13 cellular contexts compared by ENCODE assay signal in the genomic region with DNA sequence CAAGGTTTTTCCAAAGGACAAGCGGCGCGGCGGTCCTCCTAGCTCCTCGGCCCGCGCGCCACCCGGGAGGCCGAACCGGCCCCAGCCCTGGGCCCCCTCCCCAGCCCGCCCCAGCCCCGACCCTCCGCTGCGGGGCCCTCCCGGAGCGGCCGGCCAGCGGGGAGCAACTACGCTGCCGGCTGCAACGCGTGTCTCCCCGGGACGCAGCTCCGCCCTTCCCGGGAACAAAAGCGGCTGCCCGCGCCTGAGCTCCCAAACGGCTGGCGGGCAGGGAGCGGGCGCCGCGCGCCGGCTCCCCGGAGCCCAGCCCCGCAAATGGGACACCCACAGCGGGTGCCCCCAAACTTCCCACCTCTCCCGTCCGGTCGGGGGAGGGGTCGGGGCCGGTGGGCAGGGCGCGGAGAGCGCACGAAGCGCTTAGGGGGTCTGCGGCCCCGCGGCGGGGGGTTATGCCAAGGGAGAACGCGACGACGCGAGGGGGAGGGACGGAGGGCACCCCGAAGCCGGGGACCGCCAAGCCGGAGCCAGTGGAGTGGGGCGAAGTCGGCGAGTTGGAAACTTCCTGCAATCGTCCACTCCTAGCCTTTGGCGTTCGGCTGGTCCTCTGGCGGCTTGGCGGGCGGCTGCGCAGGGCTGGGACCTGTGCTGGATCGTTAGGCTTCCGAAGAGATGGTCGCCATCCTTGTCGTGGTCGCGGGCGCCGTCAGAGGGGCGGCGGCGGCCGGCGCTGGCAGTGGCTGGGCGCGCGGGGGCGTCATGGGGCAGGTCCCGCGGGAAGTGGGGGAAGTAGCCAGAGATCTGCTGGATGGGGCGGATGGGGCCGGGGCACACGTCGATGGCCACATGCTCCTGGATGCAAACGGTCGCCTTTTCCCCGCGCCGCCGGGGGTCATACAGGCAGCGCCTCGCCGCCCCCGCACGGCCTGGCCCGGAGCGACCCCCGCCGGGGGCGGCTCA. TPM values are rescaled to one million over a fixed set of nuclear protein-coding genes. Genes with fewer than 3 reads are reported as not detected.
DNase-seq lines count a peak whose midpoint lies in the region; ATAC-seq and TF ChIP-seq lines count a peak whose summit lies in the region.
"Not testable (repeated sequence)": the region's sequence is repeated elsewhere in the genome, so short reads cannot be mapped to it uniquely, and the experiment has no call there.
"Had no signal": no experiment of that assay in that cellular context is flagged by ENCODE, and none has a peak within 500 bp of the region (broad histone marks: within the 10 kb centered on the region; RNA-seq: fewer than 3 reads in every experiment).

No MANE protein-coding gene starts in this region.

- H3K4me3 ChIP-seq in HCT116 (replicated peaks in 1 of 2; ENCODE audit: low read depth in 1 of 2, low read length in 2 of 2); naive thymus-derived CD4-positive, alpha-beta T cell (ENCODE audit: low read length): not testable (repeated sequence)
- H3K4me3 ChIP-seq in spleen: peak overlapping the region in 1 of 8 donors; percentile 45

- H3K27ac Mint-ChIP-seq in T-cell; activated T-cell treated with anti-CD3 and anti-CD28 coated beads, Interleukin-2, amount 50 U/mL, for 72 hours; naive thymus-derived CD4-positive, alpha-beta T cell: not testable (repeated sequence)

- H3K9me3 Mint-ChIP-seq in T-cell; activated T-cell treated with anti-CD3 and anti-CD28 coated beads, Interleukin-2, amount 50 U/mL, for 72 hours; naive thymus-derived CD4-positive, alpha-beta T cell: not testable (repeated sequence)

- H3K27me3 ChIP-seq in HCT116 (ENCODE audit: insufficient read depth, low read length); foreskin keratinocyte; naive thymus-derived CD4-positive, alpha-beta T cell (ENCODE audit: control insufficient read depth in 2 of 2, insufficient read depth in 2 of 2, low read length in 2 of 2); spleen (replicated peaks in 1 of 7): not testable (repeated sequence)

- not testable (repeated sequence) for H3K4me1 Mint-ChIP-seq in T-cell; activated T-cell treated with anti-CD3 and anti-CD28 coated beads, Interleukin-2, amount 50 U/mL, for 72 hours (ENCODE audit: low read depth); naive thymus-derived CD4-positive, alpha-beta T cell

- H3K4me3 Mint-ChIP-seq in T-cell; activated T-cell treated with anti-CD3 and anti-CD28 coated beads, Interleukin-2, amount 50 U/mL, for 72 hours; naive thymus-derived CD4-positive, alpha-beta T cell: not testable (repeated sequence)

- POLR2A ChIA-PET in HCT116 (lab: Charles Lee); T-cell (lab: Charles Lee); naive thymus-derived CD4-positive, alpha-beta T cell (lab: Charles Lee): not testable (repeated sequence)

- CTCF ChIA-PET in HCT116 (lab: Charles Lee); T-cell (lab: Charles Lee); naive thymus-derived CD4-positive, alpha-beta T cell (lab: Charles Lee): not testable (repeated sequence)

- intact Hi-C loops in HCT116 (cut with micrococcal nuclease); left colon (cut with DNase I, micrococcal nuclease); naive thymus-derived CD4-positive, alpha-beta T cell (cut with micrococcal nuclease); spleen (cut with DNase I; ENCODE audit: low total_unique reads): not testable (repeated sequence)

- RAD21 ChIA-PET in HCT116 (lab: Charles Lee; ENCODE audit: low non-redundant PET in 1 of 2, low total read pairs in 2 of 2, uncharacterized antibody in 2 of 2, unreplicated experiment in 2 of 2): not testable (repeated sequence)

- not testable (repeated sequence) for TF ChIP-seq CTCF in HCT116 (IDR thresholded peaks at IDR 0.05 in 2 of 3, conservative IDR thresholded peaks at IDR 0.05 in 1 of 3; ENCODE audit: borderline replicate concordance in 1 of 3, insufficient read depth in 1 of 3, low read depth in 2 of 3, low read length in 2 of 3); foreskin keratinocyte (conservative IDR thresholded peaks at IDR 0.05); spleen (IDR thresholded peaks at IDR 0.05 in 8 of 11, conservative IDR thresholded peaks at IDR 0.05 in 3 of 11)

- H3K9me2 ChIP-seq in HCT116 (ENCODE audit: insufficient read depth): not testable (repeated sequence)

- not testable (repeated sequence) for H3K4me1 ChIP-seq in HCT116 (ENCODE audit: control insufficient read depth in 1 of 2, insufficient read depth in 2 of 2, low read length in 2 of 2); foreskin keratinocyte; naive thymus-derived CD4-positive, alpha-beta T cell (ENCODE audit: control insufficient read depth in 2 of 2, insufficient read depth in 2 of 2, low read length in 2 of 2); spleen

- not testable (repeated sequence) for H3K79me2 ChIP-seq in HCT116 (ENCODE audit: insufficient read depth, low read length)

- not testable (repeated sequence) for H4K20me1 ChIP-seq in HCT116 (ENCODE audit: insufficient read depth)

- peak; percentile 79 for ATAC-seq in HCT116
- ATAC-seq in T-cell (replicated peaks in 1 of 4): peak; percentile 26 to 48 (median 37)
- peak; percentile 57 to 65 for ATAC-seq in activated T-cell treated with anti-CD3 and anti-CD28 coated beads, Interleukin-2, amount 50 U/mL, for 72 hours (replicated peaks in 1 of 2)
- ATAC-seq in foreskin keratinocyte: peak; percentile 54
- peak; percentile 79 for ATAC-seq in left colon
- ATAC-seq in naive thymus-derived CD4-positive, alpha-beta T cell: peak; percentile 50

- no CpG with 5 or more reads among the region's 114 CpGs for WGBS in spleen, 5 donors

- not testable (repeated sequence) for H3K9me3 ChIP-seq in HCT116 (ENCODE audit: control insufficient read depth in 1 of 2, insufficient read depth in 1 of 2, low read depth in 1 of 2, low read length in 2 of 2); naive thymus-derived CD4-positive, alpha-beta T cell (ENCODE audit: control insufficient read depth in 2 of 3, low read length in 3 of 3); spleen

- not testable (repeated sequence) for BruUV-seq in HCT116 (replicated peaks; lab: Mats Ljungman, UMichigan)

- not testable (repeated sequence) for H3K27ac ChIP-seq in HCT116 (ENCODE audit: low read depth, low read length); foreskin keratinocyte; naive thymus-derived CD4-positive, alpha-beta T cell (ENCODE audit: low read depth, low read length); spleen

- TF ChIP-seq RAD21 in HCT116 (IDR thresholded peaks at IDR 0.05; ENCODE audit: low read depth): not testable (repeated sequence)

- DNase-seq in HCT116 (ENCODE audit: low read depth, low spot score); T-cell; activated T-cell treated with anti-CD3 and anti-CD28 coated beads, Interleukin-2, amount 50 U/mL, for 72 hours; foreskin keratinocyte; left colon; naive thymus-derived CD4-positive, alpha-beta T cell: not testable (repeated sequence)
- peak; percentile 9 for DNase-seq in spleen

- H3K36me3 Mint-ChIP-seq in T-cell; activated T-cell treated with anti-CD3 and anti-CD28 coated beads, Interleukin-2, amount 50 U/mL, for 72 hours (ENCODE audit: insufficient read depth in 2 of 2); naive thymus-derived CD4-positive, alpha-beta T cell: not testable (repeated sequence)

- not testable (repeated sequence) for H2AFZ ChIP-seq in HCT116 (ENCODE audit: low read depth, low read length, poor library complexity, severe bottlenecking)

- TF ChIP-seq POLR2A in HCT116 (IDR thresholded peaks at IDR 0.05; ENCODE audit: borderline replicate concordance, extremely low read depth, insufficient read depth, insufficient read length); spleen (IDR thresholded peaks at IDR 0.05): not testable (repeated sequence)

- not testable (repeated sequence) for H3K27me3 Mint-ChIP-seq in T-cell; activated T-cell treated with anti-CD3 and anti-CD28 coated beads, Interleukin-2, amount 50 U/mL, for 72 hours (ENCODE audit: low read depth); naive thymus-derived CD4-positive, alpha-beta T cell

- H3K4me2 ChIP-seq in HCT116 (ENCODE audit: low read length): not testable (repeated sequence)

- H3K9ac ChIP-seq in HCT116 (ENCODE audit: low read length): not testable (repeated sequence)

- H3K36me3 ChIP-seq in HCT116 (ENCODE audit: control insufficient read depth in 1 of 2, insufficient read depth in 2 of 2, low read length in 2 of 2); naive thymus-derived CD4-positive, alpha-beta T cell (ENCODE audit: control insufficient read depth in 2 of 3, insufficient read depth in 3 of 3, low read length in 3 of 3); spleen: not testable (repeated sequence)

RNA-seq across cellular contexts. Expression of gene CA4, which starts 29.7 kb away (rescaled TPM):
- total RNA-seq in HCT116 (2021; ENCODE audit: unreplicated experiment) (0.20 TPM), T-cell (not detected), foreskin keratinocyte (not detected in 2 replicates), left colon (100 to 1,000 TPM; 394 to 509 TPM), spleen (10 to 100 TPM in 4 of 7 donors, 1 to 10 TPM in 3; 7.2 to 19.3 (median 13.3) TPM)
- polyA plus RNA-seq in HCT116 (2012): not detected in 2 replicates
- total RNA-seq in activated T-cell treated with anti-CD3 and anti-CD28 coated beads, Interleukin-2, amount 50 U/mL, for 72 hours: not detected
- polyA plus RNA-seq in foreskin keratinocyte (not detected in 2 replicates), spleen (1 to 10 TPM; 1.7 to 7.0 (median 5.4) TPM)
- total RNA-seq in naive thymus-derived CD4-positive, alpha-beta T cell: not detected
- polyA plus RNA-seq in naive thymus-derived CD4-positive, alpha-beta T cell: not detected
- total RNA-seq: activated T-helper 2 cell treated with anti-CD3 and anti-CD28 coated beads, Interferon-gamma antibody, Interleukin-2, Interleukin-4, amounts not matched to agents 10 μg/mL and 5 μg/mL and 100 μg/mL, durations not matched to agents 14 hours and 24 hours and 36 hours; Caco-2; chondrocyte; mesothelial cell of epicardium; RPMI7951; SK-MEL-5 had no signal

RNA-seq across cellular contexts. Expression of gene HEATR6, which starts 41.4 kb away (rescaled TPM):
- total RNA-seq in HCT116 (2021; ENCODE audit: unreplicated experiment) (39.0 TPM), T-cell (10 to 100 TPM; 14.3 to 29.1 (median 21.9) TPM), foreskin keratinocyte (14.5 and 20.7 TPM in 2 replicates), left colon (1 to 10 TPM; 9.1 to 9.4 TPM), spleen (10 to 100 TPM; 20.0 to 26.9 (median 22.0) TPM)
- polyA plus RNA-seq in HCT116 (2012): 26.8 and 28.9 TPM in 2 replicates
- 10 to 100 TPM; 27.8 to 36.9 TPM for total RNA-seq in activated T-cell treated with anti-CD3 and anti-CD28 coated beads, Interleukin-2, amount 50 U/mL, for 72 hours
- polyA plus RNA-seq in foreskin keratinocyte (6.3 and 7.2 TPM in 2 replicates), spleen (10 to 100 TPM in 2 of 3 donors, 1 to 10 TPM in 1; 8.2 to 13.4 (median 10.4) TPM)
- 10 to 100 TPM; 16.9 to 34.7 (median 19.1) TPM for total RNA-seq in naive thymus-derived CD4-positive, alpha-beta T cell
- polyA plus RNA-seq in naive thymus-derived CD4-positive, alpha-beta T cell: 10 to 100 TPM; 10.3 to 10.6 TPM

Comparison
In these comparisons a context has a peak if more than half of its experiments do, and no peak if none do; other contexts are left out.
1. RNA of gene CA4, which starts 29.7 kb away (total RNA-seq): 394 to 509 TPM in left colon; 7.2 to 19.3 TPM in spleen, 0.20 TPM in HCT116 (single experiment), not detected in T-cell, not detected in activated T-cell treated with anti-CD3 and anti-CD28 coated beads, Interleukin-2, amount 50 U/mL, for 72 hours, not detected in foreskin keratinocyte and not detected in naive thymus-derived CD4-positive, alpha-beta T cell; every median in the first group is over 10 times any median in the second.
2. Peak in every context shown above with its lines, with median percentiles within 50 percentile points of each other: ATAC-seq.